ENCODE assay signal across 33 cellular contexts in the genomic region with DNA sequence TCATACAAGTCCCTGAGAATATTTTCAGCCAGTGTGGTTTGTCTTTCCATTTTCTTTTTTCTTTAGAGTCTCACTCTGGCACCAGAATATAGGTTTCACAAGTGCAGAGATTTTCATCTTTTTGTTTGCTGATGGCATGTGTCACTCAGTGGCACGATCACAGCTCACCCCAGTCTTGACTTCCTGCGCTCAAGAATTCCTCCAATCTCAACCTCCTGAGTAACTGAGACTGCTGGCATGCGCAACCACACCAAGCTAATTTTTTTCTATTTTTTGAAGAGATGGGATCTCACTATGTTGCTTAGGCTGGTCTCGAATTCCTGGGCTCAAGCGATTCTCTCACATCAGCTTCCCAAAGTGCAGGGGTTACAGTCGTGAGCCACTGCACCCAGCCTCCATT.
"Had no signal": no experiment of that assay in that cellular context is flagged by ENCODE, and none has a peak within 500 bp of the region (broad histone marks: within the 10 kb centered on the region; RNA-seq: fewer than 3 reads in every experiment).

No MANE protein-coding gene starts in this region.

- H3K4me1 Mint-ChIP-seq: memory B cell had no signal

- FAIRE-seq: colon, endometrium had no signal

- H3K27ac ChIP-seq: breast epithelium, gastrocnemius medialis, parathyroid adenoma, right atrium auricular region, uterus, WERI-Rb-1 had no signal

- H3K27me3 ChIP-seq: breast epithelium, gastrocnemius medialis, right atrium auricular region, stomach, tibial nerve, uterus had no signal

- DNase-seq: activated CD4-positive, alpha-beta T cell treated with anti-CD3 and anti-CD28 coated beads for 48 hours; activated CD4-positive, alpha-beta T cell treated with anti-CD3 and anti-CD28 coated beads, Interleukin-2, amount 50 U/mL, for 48 hours; activated CD8-positive, alpha-beta memory T cell treated with anti-CD3 and anti-CD28 coated beads for 24 hours; activated effector memory CD4-positive, alpha-beta T cell treated with Interleukin-2 at 50 U/mL for 16 hours; activated naive CD4-positive, alpha-beta T cell treated with anti-CD3 and anti-CD28 coated beads for 36 hours; activated naive CD8-positive, alpha-beta T cell treated with anti-CD3 and anti-CD28 coated beads for 36 hours; central memory CD4-positive, alpha-beta T cell; effector CD8-positive, alpha-beta T cell; erythroblast; gastrocnemius medialis; glutamatergic neuron; left colon; midbrain; naive thymus-derived CD8-positive, alpha-beta T cell; nucleus accumbens; stimulated activated CD4-positive, alpha-beta T cell treated with anti-CD3 and anti-CD28 coated beads, Interleukin-1b, Interleukin-23, amount 100 ng/mL, for 48 hours; stimulated activated CD4-positive, alpha-beta T cell treated with anti-CD3 and anti-CD28 coated beads, Interleukin-4, amount 100 ng/mL, for 4 hours; stimulated activated naive B cell treated with anti-CD40 and anti-IgM and Interleukin-4, amounts not matched to agents 10 μg/mL and 1 μg/mL and 100 μg/mL, for 72 hours; stomach; T-helper 17 cell; T1000; uterus; WERI-Rb-1 had no signal

- H3K9me3 ChIP-seq: breast epithelium, gastrocnemius medialis, right atrium auricular region, stomach, tibial nerve, uterus had no signal

- H3K4me3 Mint-ChIP-seq: activated naive CD4-positive, alpha-beta T cell treated with anti-CD3 and anti-CD28 coated beads for 36 hours; activated naive CD8-positive, alpha-beta T cell treated with anti-CD3 and anti-CD28 coated beads for 36 hours; memory B cell; naive thymus-derived CD8-positive, alpha-beta T cell; neural crest cell; stimulated activated naive B cell treated with anti-CD40 and anti-IgM and Interleukin-4, amounts not matched to agents 10 μg/mL and 1 μg/mL and 100 μg/mL, for 72 hours; T-helper 17 cell had no signal

- H3K27ac Mint-ChIP-seq: activated naive CD4-positive, alpha-beta T cell treated with anti-CD3 and anti-CD28 coated beads for 36 hours; activated naive CD8-positive, alpha-beta T cell treated with anti-CD3 and anti-CD28 coated beads for 36 hours; memory B cell; naive thymus-derived CD8-positive, alpha-beta T cell; stimulated activated naive B cell treated with anti-CD40 and anti-IgM and Interleukin-4, amounts not matched to agents 10 μg/mL and 1 μg/mL and 100 μg/mL, for 72 hours; T-helper 17 cell had no signal

- ATAC-seq: activated CD4-positive, CD25-positive, alpha-beta regulatory T cell treated with anti-CD3 and anti-CD28 coated beads, Interleukin-2, amount 50 U/mL, for 24 hours; gastrocnemius medialis; left colon; naive thymus-derived CD8-positive, alpha-beta T cell; stimulated activated naive B cell treated with anti-CD40 and anti-IgM and Interleukin-4, amounts not matched to agents 10 μg/mL and 1 μg/mL and 100 μg/mL, for 72 hours; T-helper 17 cell had no signal

- H3K4me3 ChIP-seq: breast epithelium, gastrocnemius medialis, right atrium auricular region, smooth muscle cell, stomach, tibial nerve, uterus had no signal

- H2AFZ ChIP-seq: parathyroid adenoma had no signal

- H3K9me3 Mint-ChIP-seq: activated naive CD4-positive, alpha-beta T cell treated with anti-CD3 and anti-CD28 coated beads for 36 hours; activated naive CD8-positive, alpha-beta T cell treated with anti-CD3 and anti-CD28 coated beads for 36 hours; memory B cell; naive thymus-derived CD8-positive, alpha-beta T cell; neural crest cell; stimulated activated naive B cell treated with anti-CD40 and anti-IgM and Interleukin-4, amounts not matched to agents 10 μg/mL and 1 μg/mL and 100 μg/mL, for 72 hours had no signal

- H3K4me2 ChIP-seq: smooth muscle cell had no signal

- H3K27me3 Mint-ChIP-seq: activated naive CD8-positive, alpha-beta T cell treated with anti-CD3 and anti-CD28 coated beads for 36 hours; memory B cell; naive thymus-derived CD8-positive, alpha-beta T cell; stimulated activated naive B cell treated with anti-CD40 and anti-IgM and Interleukin-4, amounts not matched to agents 10 μg/mL and 1 μg/mL and 100 μg/mL, for 72 hours; T-helper 17 cell had no signal

- H3K4me1 ChIP-seq: breast epithelium, parathyroid adenoma had no signal

- H3K9ac ChIP-seq: parathyroid adenoma had no signal

- H3K36me3 ChIP-seq: breast epithelium, uterus, WERI-Rb-1 had no signal
